ENCODE assay signal across 13 cellular contexts in genomic region chr22:19568337-19569311, GRCh38. TPM values are rescaled to one million over a fixed set of nuclear protein-coding genes. Genes with fewer than 3 reads are reported as not detected.
DNase-seq lines count a peak whose midpoint lies in the region; ATAC-seq and TF ChIP-seq lines count a peak whose summit lies in the region.
"Had no signal": no experiment of that assay in that cellular context is flagged by ENCODE, and none has a peak within 500 bp of the region (broad histone marks: within the 10 kb centered on the region; RNA-seq: fewer than 3 reads in every experiment).

No MANE protein-coding gene starts in this region.

- peaks cover 4% of the 10 kb centered on the region for H3K36me3 Mint-ChIP-seq in T-helper 17 cell (ENCODE audit: low read depth)
- no peaks in the 10 kb centered on the region for H3K36me3 Mint-ChIP-seq in GM23338 (ENCODE audit: low read depth)
- H3K36me3 Mint-ChIP-seq: activated naive CD8-positive, alpha-beta T cell treated with anti-CD3 and anti-CD28 coated beads for 36 hours had no signal

- H3K27me3 ChIP-seq in right atrium auricular region (no peaks in the 10 kb centered on the region), foreskin keratinocyte (no peaks in the 10 kb centered on the region), GM23338 (ENCODE audit: insufficient read depth) (no peaks in the 10 kb centered on the region)
- H3K27me3 ChIP-seq: BLaER1 treated with 17β-estradiol and CSF1 and Interleukin-3, amounts not matched to agents 10 nM and 100 nM; heart left ventricle had no signal

- no peak for TF ChIP-seq CTCF in right atrium auricular region (IDR thresholded peaks at IDR 0.05)
- TF ChIP-seq CTCF in foreskin keratinocyte (conservative IDR thresholded peaks at IDR 0.05), result no peak
- no peak for TF ChIP-seq CTCF in GM23338 (conservative IDR thresholded peaks at IDR 0.05; ENCODE audit: low read depth in 2 of 2)
- no peak for TF ChIP-seq CTCF in GM13977 (IDR thresholded peaks at IDR 0.05; ENCODE audit: extremely low read depth, insufficient read depth, missing control alignments)

- peak overlapping the region; percentile 69 for H3K27ac Mint-ChIP-seq in T-helper 17 cell
- no peak overlapping the region for H3K27ac Mint-ChIP-seq in GM23338
- H3K27ac Mint-ChIP-seq: activated naive CD8-positive, alpha-beta T cell treated with anti-CD3 and anti-CD28 coated beads for 36 hours had no signal

- DNase-seq in Right ventricle myocardium superior, result no peak
- DNase-seq in right atrium auricular region (ENCODE audit: low spot score), result no peak
- no peak for DNase-seq in T-helper 17 cell
- DNase-seq in foreskin keratinocyte, result peak; percentile 63 to 89
- DNase-seq in cerebellar nuclear complex (lab: John Stamatoyannopoulos, UW), result no peak
- no peak for DNase-seq in GM23338 (ENCODE audit: low spot score)
- no peak for DNase-seq in GM13977 (ENCODE audit: low spot score)
- DNase-seq: activated naive CD8-positive, alpha-beta T cell treated with anti-CD3 and anti-CD28 coated beads for 36 hours; MV-4-11 had no signal

- H3F3A ChIP-seq in GM23338 (replicated peaks; ENCODE audit: low read depth), result no peaks in the 10 kb centered on the region

- no peaks in the 10 kb centered on the region for H3K9me3 ChIP-seq in right atrium auricular region
- no peaks in the 10 kb centered on the region for H3K9me3 ChIP-seq in T-helper 17 cell (ENCODE audit: control insufficient read depth, low read length, poor library complexity, severe bottlenecking)
- H3K9me3 ChIP-seq: BLaER1 treated with 17β-estradiol and CSF1 and Interleukin-3, amounts not matched to agents 10 nM and 100 nM had no signal

- H3K27me3 Mint-ChIP-seq in T-helper 17 cell, result peaks cover 15% of the 10 kb centered on the region
- H3K27me3 Mint-ChIP-seq in GM23338 (ENCODE audit: insufficient read depth, low read depth, poor library complexity), result peaks cover under 1% of the 10 kb centered on the region
- H3K27me3 Mint-ChIP-seq: activated naive CD8-positive, alpha-beta T cell treated with anti-CD3 and anti-CD28 coated beads for 36 hours had no signal

- no peaks in the 10 kb centered on the region for H3K36me3 ChIP-seq in right atrium auricular region
- H3K36me3 ChIP-seq in GM23338 (ENCODE audit: insufficient read depth), result no peaks in the 10 kb centered on the region
- H3K36me3 ChIP-seq: BLaER1 treated with 17β-estradiol and CSF1 and Interleukin-3, amounts not matched to agents 10 nM and 100 nM; heart left ventricle had no signal

- in situ Hi-C loops in GM13977 (cut with MboI; ENCODE audit: low pct_unique_long_range_greater_than_20kb, low sequenced_read_pairs, unreplicated experiment), result no loop called here

- H3K4me1 ChIP-seq in right atrium auricular region (peaks cover 0 to 20% of the 10 kb centered on the region in 2 donors), foreskin keratinocyte (peaks cover 9% of the 10 kb centered on the region), GM23338 (ENCODE audit: insufficient read depth) (no peaks in the 10 kb centered on the region)

- H3K4me3 ChIP-seq in right atrium auricular region (no peak overlapping the region), GM23338 (no peak overlapping the region)
- H3K4me3 ChIP-seq: BLaER1 treated with 17β-estradiol and CSF1 and Interleukin-3, amounts not matched to agents 10 nM and 100 nM; heart left ventricle had no signal

- H3K79me2 ChIP-seq in GM23338 (replicated peaks; ENCODE audit: insufficient read depth), result no peaks in the 10 kb centered on the region

- H3K4me2 ChIP-seq in GM23338, result no peak overlapping the region

- no peaks in the 10 kb centered on the region for H3K9me2 ChIP-seq in GM23338 (ENCODE audit: insufficient read depth)

- H2AFZ ChIP-seq in GM23338, result no peak overlapping the region

- H3K4me3 Mint-ChIP-seq in T-helper 17 cell (peak overlapping the region; percentile 36), GM23338 (no peak overlapping the region)
- H3K4me3 Mint-ChIP-seq: activated naive CD8-positive, alpha-beta T cell treated with anti-CD3 and anti-CD28 coated beads for 36 hours had no signal

- H3K27ac ChIP-seq in right atrium auricular region (peak overlapping the region in 1 of 2 donors; percentile 10), foreskin keratinocyte (no peak overlapping the region), GM23338 (ENCODE audit: low read depth) (no peak overlapping the region)
- H3K27ac ChIP-seq: BLaER1 treated with 17β-estradiol and CSF1 and Interleukin-3, amounts not matched to agents 10 nM and 100 nM had no signal

- no peaks in the 10 kb centered on the region for H3K9me3 Mint-ChIP-seq in GM23338
- H3K9me3 Mint-ChIP-seq: activated naive CD8-positive, alpha-beta T cell treated with anti-CD3 and anti-CD28 coated beads for 36 hours had no signal

- H4K20me1 ChIP-seq in GM23338 (replicated peaks; ENCODE audit: insufficient read depth), result no peaks in the 10 kb centered on the region
- H4K20me1 ChIP-seq: BLaER1 treated with 17β-estradiol and CSF1 and Interleukin-3, amounts not matched to agents 10 nM and 100 nM had no signal

- ATAC-seq in Right ventricle myocardium superior (ENCODE audit: poor library complexity) (peak; percentile 59), T-helper 17 cell (no peak), foreskin keratinocyte (peak; percentile 63), GM21390 (IDR thresholded peaks at IDR 0.05; ENCODE audit: unreplicated experiment) (no peak), GM23338 (no peak)

- intact Hi-C loops in Right ventricle myocardium superior (cut with DNase I), result no loop called here

- H3K4me1 Mint-ChIP-seq in T-helper 17 cell (peaks cover 14% of the 10 kb centered on the region), GM23338 (peaks cover 12% of the 10 kb centered on the region; the same call in 2 of the 3 replicates)

TF ChIP-seq in GM23338, 12 proteins besides CTCF, POLR2A, EP300 and RAD21:
- TF ChIP-seq NANOG (IDR thresholded peaks at IDR 0.05; ENCODE audit: borderline replicate concordance) (no peak), STAT1 (IDR thresholded peaks at IDR 0.05; ENCODE audit: unreplicated experiment) (no peak), ZNF331 (CRISPR knock-in tag; IDR thresholded peaks at IDR 0.05; ENCODE audit: low read depth) (no peak), JUNB (IDR thresholded peaks at IDR 0.05; ENCODE audit: unreplicated experiment) (no peak), REST (IDR thresholded peaks at IDR 0.05; ENCODE audit: unreplicated experiment) (no peak)
TF ChIP-seq in GM23338: peak in this region for 0.

RNA-seq across cellular contexts. Expression of gene CLDN5, which starts 44.4 kb away (rescaled TPM):
- total RNA-seq in Right ventricle myocardium superior (23.9 TPM), right atrium auricular region (10 to 100 TPM; 16.7 to 44.3 TPM), T-helper 17 cell (10 to 100 TPM in 1 of 2 donors, under 1 TPM in 1; 0.87 to 20.0 TPM), foreskin keratinocyte (not detected in 2 replicates)
- polyA plus RNA-seq in foreskin keratinocyte (not detected in 2 replicates), GM23338 (2016; fragmentation: Nextera tagmentation; extraction: Ambion mirVana) (2.0 and 3.9 TPM in 2 replicates)
- total RNA-seq in GM23338 (2014; rRNA removed; shearing (Covaris generic)), result 1.4 and 3.2 TPM in 2 replicates
- total RNA-seq: activated naive CD8-positive, alpha-beta T cell treated with anti-CD3 and anti-CD28 coated beads for 36 hours; OCI-LY7 had no signal

Comparison
In these comparisons a context has a peak if more than half of its experiments do, and no peak if none do; other contexts are left out.
1. ATAC-seq: peak in Right ventricle myocardium superior (single experiment) and foreskin keratinocyte (single experiment); none in T-helper 17 cell (single experiment), GM21390 (single experiment) and GM23338 (single experiment).
2. DNase-seq: peak in foreskin keratinocyte (2 of 2); none in Right ventricle myocardium superior (single experiment), right atrium auricular region (single experiment), T-helper 17 cell (0 of 3), cerebellar nuclear complex (0 of 2), GM23338 (single experiment) and GM13977 (single experiment).